In the genomic region with DNA sequence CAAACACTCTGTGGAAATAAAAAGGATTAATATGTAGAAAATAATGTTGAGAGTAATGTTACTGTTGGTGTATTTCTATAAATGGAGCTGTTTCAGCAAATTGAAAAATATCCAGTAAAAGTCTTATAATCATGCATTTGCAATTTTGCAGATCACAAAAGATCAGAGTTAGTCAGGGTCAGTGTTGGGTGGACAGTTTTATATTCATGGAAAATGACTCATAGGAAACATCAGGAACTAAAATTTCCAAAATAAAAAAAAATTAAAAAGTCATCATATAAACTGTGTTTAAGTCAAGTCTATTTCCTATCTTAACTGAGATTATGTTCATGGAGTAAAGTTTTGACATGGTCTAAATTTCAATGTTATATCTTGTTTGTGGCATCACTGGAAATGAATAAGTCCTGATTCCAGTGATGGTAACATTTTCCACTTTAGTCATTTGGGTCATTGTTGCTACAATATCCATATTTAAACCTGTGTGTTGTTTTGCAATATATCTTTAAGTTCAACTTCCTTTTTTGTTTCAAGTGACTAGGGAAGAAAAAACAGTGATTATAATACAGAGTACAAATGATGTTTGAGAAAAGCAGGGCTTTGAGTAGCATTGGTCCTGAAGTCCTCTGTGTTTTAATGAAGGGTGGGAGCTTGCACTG, we compare ENCODE assay signal across 27 cellular contexts. TPM values are rescaled to one million over a fixed set of nuclear protein-coding genes. Genes with fewer than 3 reads are reported as not detected.
DNase-seq lines count a peak whose midpoint lies in the region; ATAC-seq, FAIRE-seq and TF ChIP-seq lines count a peak whose summit lies in the region.
"Had no signal": no experiment of that assay in that cellular context is flagged by ENCODE, and none has a peak within 500 bp of the region (broad histone marks: within the 10 kb centered on the region; RNA-seq: fewer than 3 reads in every experiment).

No MANE protein-coding gene starts in this region.

- no peak for TF ChIP-seq EP300 in A549 (IDR thresholded peaks at IDR 0.05)

- H3K27ac ChIP-seq in A549 (no peak overlapping the region), left lung (no peak overlapping the region)
- H3K27ac ChIP-seq: BLaER1, KMS-11, prostate gland had no signal

- 0 out of 3 replicates have a peak, but pooled peaks cover 2% of the 10 kb centered on the region for H3K4me1 ChIP-seq in A549
- peaks cover 0 to 13% of the 10 kb centered on the region in 2 donors for H3K4me1 ChIP-seq in left lung
- H3K4me1 ChIP-seq: BLaER1, prostate gland had no signal

- no peaks in the 10 kb centered on the region for H3K36me3 ChIP-seq in left lung
- H3K36me3 ChIP-seq: BLaER1, prostate gland had no signal

- H3K4me3 ChIP-seq in A549 = no peak overlapping the region
- no peak overlapping the region for H3K4me3 ChIP-seq in left lung
- no peak overlapping the region for H3K4me3 ChIP-seq in lower leg skin (ENCODE audit: low read depth, poor library complexity, severe bottlenecking)
- H3K4me3 ChIP-seq: BLaER1, mucosa of descending colon, prostate gland, smooth muscle cell had no signal

- DNase-seq in A549 (ENCODE audit: low read depth in 1 of 2, low spot score in 1 of 2) (no peak), Kasumi-1 (lab: John Stamatoyannopoulos, UW) (peak; percentile 9), SKM-1 (lab: John Stamatoyannopoulos, UW; ENCODE audit: unreplicated experiment) (peak; percentile 47), left lung (no peak), NCI-H82 (lab: John Stamatoyannopoulos, UW) (no peak), lower leg skin (ENCODE audit: low spot score in 2 of 2) (no peak), activated T-cell treated with anti-CD3 and anti-CD28 coated beads for 4 hours (no peak)
- DNase-seq: 8988T; activated CD4-positive, alpha-beta T cell treated with anti-CD3 and anti-CD28 coated beads for 36 hours; activated CD8-positive, alpha-beta memory T cell treated with anti-CD3 and anti-CD28 coated beads, Interleukin-2, amount 10 ng/mL, durations not matched to agents 7 days and 5 days; activated naive CD8-positive, alpha-beta T cell treated with anti-CD3 and anti-CD28 coated beads for 36 hours; effector memory CD8-positive, alpha-beta T cell; EL; left colon; mucosa of descending colon; NCI-H1105 treated with DMSO at 0.1 percent for 48 hours; NCI-H510A; stimulated activated CD4-positive, alpha-beta T cell treated with anti-CD3 and anti-CD28 coated beads, Interleukin-4, amount 100 ng/mL, for 1 hour; trophoblast cell had no signal

- intact Hi-C loops in left lung (cut with DNase I) = no loop called here
- intact Hi-C loops in lower leg skin (cut with DNase I; ENCODE audit: low total_unique reads) = no loop called here

- H3K4me2 ChIP-seq in A549 = no peak overlapping the region
- H3K4me2 ChIP-seq: BLaER1, KMS-11, smooth muscle cell had no signal

- CTCF ChIA-PET in A549 (lab: Yijun Ruan, JAX) = interaction anchor here (2.1 kb wide), 1 partner anchor 86 kb away, joined by 6 read pairs; no protein-coding TSS in a partner anchor

- no peaks in the 10 kb centered on the region for H3K9me3 ChIP-seq in A549
- H3K9me3 ChIP-seq in left lung = no peaks in the 10 kb centered on the region
- H3K9me3 ChIP-seq: BLaER1, mucosa of descending colon, prostate gland had no signal

- no peak for TF ChIP-seq RAD21 in A549 (conservative IDR thresholded peaks at IDR 0.05 in 1 of 2, IDR thresholded peaks at IDR 0.05 in 1 of 2)

- TF ChIP-seq POLR2A in A549 (IDR thresholded peaks at IDR 0.05; ENCODE audit: low read length) (no peak), lower leg skin (IDR thresholded peaks at IDR 0.05) (no peak)

- peak; percentile 32 for FAIRE-seq in A549 (lab: Jason Lieb, UNC)
- FAIRE-seq: GM18507, TTC549 had no signal

- no peaks in the 10 kb centered on the region for H3K27me3 ChIP-seq in left lung
- H3K27me3 ChIP-seq: BLaER1 had no signal

- ATAC-seq in A549 (no peak), left lung (peak; percentile 39), GM19395 (IDR thresholded peaks at IDR 0.05; ENCODE audit: unreplicated experiment) (no peak)
- ATAC-seq: activated CD4-positive, alpha-beta T cell treated with anti-CD3 and anti-CD28 coated beads for 36 hours; activated CD8-positive, alpha-beta memory T cell treated with anti-CD3 and anti-CD28 coated beads, Interleukin-2, amount 10 ng/mL, durations not matched to agents 7 days and 5 days; activated T-helper 17 cell treated with anti-CD3 and anti-CD28 coated beads, Interleukin-2, amount 50 U/mL, for 72 hours; effector memory CD8-positive, alpha-beta T cell; left colon; mucosa of descending colon had no signal

- TF ChIP-seq CTCF in A549 (IDR thresholded peaks at IDR 0.05) (no peak), left lung (IDR thresholded peaks at IDR 0.05) (no peak), lower leg skin (IDR thresholded peaks at IDR 0.05) (no peak)

- POLR2A ChIA-PET in A549 (lab: Yijun Ruan, JAX) = no interaction called here

TF ChIP-seq in A549, 52 proteins besides CTCF, POLR2A, EP300 and RAD21:
- TF ChIP-seq TFCP2L1 (CRISPR knock-in tag; IDR thresholded peaks at IDR 0.05) = no peak
- TF ChIP-seq MAZ (IDR thresholded peaks at IDR 0.05; ENCODE audit: borderline replicate concordance, low read depth, low read length) = no peak
- TF ChIP-seq ZC3H11A (IDR thresholded peaks at IDR 0.05) = no peak
- no peak for TF ChIP-seq RCOR1 (IDR thresholded peaks at IDR 0.05; ENCODE audit: low read depth, low read length)
- TF ChIP-seq CHD4 (IDR thresholded peaks at IDR 0.05; ENCODE audit: borderline replicate concordance) = no peak
- no peak for TF ChIP-seq BHLHE40 (IDR thresholded peaks at IDR 0.05; ENCODE audit: low read depth, low read length)
- TF ChIP-seq, protein P1, sequence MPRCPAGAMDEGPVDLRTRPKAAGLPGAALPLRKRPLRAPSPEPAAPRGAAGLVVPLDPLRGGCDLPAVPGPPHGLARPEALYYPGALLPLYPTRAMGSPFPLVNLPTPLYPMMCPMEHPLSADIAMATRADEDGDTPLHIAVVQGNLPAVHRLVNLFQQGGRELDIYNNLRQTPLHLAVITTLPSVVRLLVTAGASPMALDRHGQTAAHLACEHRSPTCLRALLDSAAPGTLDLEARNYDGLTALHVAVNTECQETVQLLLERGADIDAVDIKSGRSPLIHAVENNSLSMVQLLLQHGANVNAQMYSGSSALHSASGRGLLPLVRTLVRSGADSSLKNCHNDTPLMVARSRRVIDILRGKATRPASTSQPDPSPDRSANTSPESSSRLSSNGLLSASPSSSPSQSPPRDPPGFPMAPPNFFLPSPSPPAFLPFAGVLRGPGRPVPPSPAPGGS (IDR thresholded peaks at IDR 0.05) = no peak
- no peak for TF ChIP-seq HOXA7 (CRISPR knock-in tag; IDR thresholded peaks at IDR 0.05)
- TF ChIP-seq NFE2L2 (conservative IDR thresholded peaks at IDR 0.05; ENCODE audit: low read length) = no peak
- no peak for TF ChIP-seq PHF8 (IDR thresholded peaks at IDR 0.05; ENCODE audit: borderline replicate concordance, low read depth)
- TF ChIP-seq HOXB5 (CRISPR knock-in tag; IDR thresholded peaks at IDR 0.05) = no peak
- TF ChIP-seq NPAS2 (CRISPR knock-in tag; IDR thresholded peaks at IDR 0.05; ENCODE audit: borderline replicate concordance) = no peak
- no peak for TF ChIP-seq RFX5 (IDR thresholded peaks at IDR 0.05)
- TF ChIP-seq, protein P2, sequence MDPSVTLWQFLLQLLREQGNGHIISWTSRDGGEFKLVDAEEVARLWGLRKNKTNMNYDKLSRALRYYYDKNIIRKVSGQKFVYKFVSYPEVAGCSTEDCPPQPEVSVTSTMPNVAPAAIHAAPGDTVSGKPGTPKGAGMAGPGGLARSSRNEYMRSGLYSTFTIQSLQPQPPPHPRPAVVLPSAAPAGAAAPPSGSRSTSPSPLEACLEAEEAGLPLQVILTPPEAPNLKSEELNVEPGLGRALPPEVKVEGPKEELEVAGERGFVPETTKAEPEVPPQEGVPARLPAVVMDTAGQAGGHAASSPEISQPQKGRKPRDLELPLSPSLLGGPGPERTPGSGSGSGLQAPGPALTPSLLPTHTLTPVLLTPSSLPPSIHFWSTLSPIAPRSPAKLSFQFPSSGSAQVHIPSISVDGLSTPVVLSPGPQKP (IDR thresholded peaks at IDR 0.05; ENCODE audit: low read depth, low read length) = no peak
- no peak for TF ChIP-seq CBX8 (IDR thresholded peaks at IDR 0.05)

RNA-seq across cellular contexts. Expression of a gene that starts 37.8 kb away (rescaled TPM):
- polyA plus RNA-seq in A549 (2011; rRNA removed) = 15.3 and 15.9 TPM in 2 replicates
- polyA plus RNA-seq in A549 (2012; cell fraction: cytosol; rRNA removed) = 8.3 and 9.3 TPM in 2 replicates
- 6.0 and 8.7 TPM in 2 replicates for polyA plus RNA-seq in A549 (2012; cell fraction: nucleus; rRNA removed)
- 13.2 to 14.7 TPM (median 14.3 TPM) in 3 replicates for polyA plus RNA-seq in A549 (2017; fragmentation: RNase III; extraction: RNeasy Plus Mini Kit Qiagen cat#74134 plus additional on column Dnase treatment)
- polyA minus RNA-seq in A549 (2011; rRNA and poly(A)+ RNA removed) = 45.8 and 56.1 TPM in 2 replicates
- total RNA-seq in left lung = 10 to 100 TPM; 24.3 to 29.6 TPM
- 10 to 100 TPM; 12.9 to 22.9 (median 17.1) TPM for total RNA-seq in lower leg skin
- total RNA-seq: activated CD8-positive, alpha-beta memory T cell treated with anti-CD3 and anti-CD28 coated beads, Interleukin-2, amount 10 ng/mL, durations not matched to agents 7 days and 5 days; activated T-helper 17 cell treated with anti-CD3 and anti-CD28 coated beads, Interleukin-2, amount 50 U/mL, for 72 hours had no signal

Comparison
In these comparisons a context has a peak if more than half of its experiments do, and no peak if none do; other contexts are left out.
1. DNase-seq: peak in Kasumi-1 (2 of 2) and SKM-1 (single experiment); none in A549 (0 of 2), left lung (0 of 2), NCI-H82 (single experiment), lower leg skin (0 of 2) and activated T-cell treated with anti-CD3 and anti-CD28 coated beads for 4 hours (single experiment).